In genomic region chr20:17320456-17320855, GRCh38 we compare ENCODE assay signal across 25 cellular contexts.
DNase-seq lines count a peak whose midpoint lies in the region; ATAC-seq, FAIRE-seq and TF ChIP-seq lines count a peak whose summit lies in the region.
"Had no signal": no experiment of that assay in that cellular context is flagged by ENCODE, and none has a peak within 500 bp of the region (broad histone marks: within the 10 kb centered on the region; RNA-seq: fewer than 3 reads in every experiment).

No MANE protein-coding gene starts in this region.

- FAIRE-seq in GM19239 (lab: Jason Lieb, UNC), result no peak
- FAIRE-seq: A204.1, G401.6, GM18507 had no signal

- no peak overlapping the region for H3K4me3 ChIP-seq in MG63
- no peak overlapping the region for H3K4me3 ChIP-seq in dorsolateral prefrontal cortex
- H3K4me3 ChIP-seq in ascending aorta, result no peak overlapping the region
- H3K4me3 ChIP-seq: BLaER1 treated with 17β-estradiol and CSF1 and Interleukin-3, amounts not matched to agents 10 nM and 100 nM had no signal

- H3K27ac ChIP-seq in dorsolateral prefrontal cortex (peak overlapping the region in 30 of 59 donors; percentile 1 to 82 (median 60)), ascending aorta (no peak overlapping the region)
- H3K27ac ChIP-seq: BLaER1 treated with 17β-estradiol and CSF1 and Interleukin-3, amounts not matched to agents 10 nM and 100 nM; HL-60 had no signal

- intact Hi-C loops in dorsolateral prefrontal cortex (cut with DNase I) (no loop called here), ascending aorta (cut with DNase I) (no loop called here)

- no peaks in the 10 kb centered on the region for H3K27me3 ChIP-seq in MG63
- peaks cover 0 to 31% (median 1%) of the 10 kb centered on the region in 45 donors for H3K27me3 ChIP-seq in dorsolateral prefrontal cortex
- no peaks in the 10 kb centered on the region for H3K27me3 ChIP-seq in ascending aorta
- H3K27me3 ChIP-seq: BLaER1 treated with 17β-estradiol and CSF1 and Interleukin-3, amounts not matched to agents 10 nM and 100 nM had no signal

- no peaks in the 10 kb centered on the region for H3K9me3 ChIP-seq in MG63
- no peaks in the 10 kb centered on the region for H3K9me3 ChIP-seq in ascending aorta
- H3K9me3 ChIP-seq: BLaER1 treated with 17β-estradiol and CSF1 and Interleukin-3, amounts not matched to agents 10 nM and 100 nM had no signal

- H3K36me3 ChIP-seq in MG63 (no peaks in the 10 kb centered on the region), ascending aorta (no peaks in the 10 kb centered on the region)
- H3K36me3 ChIP-seq: BLaER1 treated with 17β-estradiol and CSF1 and Interleukin-3, amounts not matched to agents 10 nM and 100 nM had no signal

- DNase-seq in AG20443 (ENCODE audit: low spot score) (peak; percentile 22), MG63 (peak; percentile 18), dorsolateral prefrontal cortex (peak in 4 of 10 donors; percentile 20 to 63 (median 50)), occipital lobe (lab: John Stamatoyannopoulos, UW) (peak; percentile 20), GM19239 (ENCODE audit: insufficient read length, low spot score) (no peak), ascending aorta (ENCODE audit: low spot score in 2 of 2) (no peak)
- DNase-seq: CD4-positive, alpha-beta memory T cell; DMS153; H9; HFFc6; KBM-7; NCI-H1694; NCI-H2081; NCI-H2171; NCI-H345; NCI-H524; NCI-H82 had no signal

- H3K4me1 ChIP-seq in ascending aorta, result no peaks in the 10 kb centered on the region

- ATAC-seq in HG02623 (IDR thresholded peaks at IDR 0.05; ENCODE audit: unreplicated experiment) (no peak), GM19351 (IDR thresholded peaks at IDR 0.05; ENCODE audit: unreplicated experiment) (no peak)
- ATAC-seq: Panc1 had no signal

- TF ChIP-seq CTCF in dorsolateral prefrontal cortex (IDR thresholded peaks at IDR 0.05 in 54 of 56, conservative IDR thresholded peaks at IDR 0.05 in 2 of 56; ENCODE audit: low read depth in 1 of 56, partially characterized antibody in 56 of 56), result no peak
- TF ChIP-seq CTCF in ascending aorta (IDR thresholded peaks at IDR 0.05), result no peak

Comparison
In these comparisons a context has a peak if more than half of its experiments do, and no peak if none do; other contexts are left out.
1. DNase-seq: peak in AG20443 (single experiment), MG63 (single experiment) and occipital lobe (single experiment); none in GM19239 (single experiment) and ascending aorta (0 of 2).
2. H3K27ac ChIP-seq: peak in dorsolateral prefrontal cortex (30 of 59); none in ascending aorta (0 of 2).